ENCODE assay signal across 8 cellular contexts in the genomic region with DNA sequence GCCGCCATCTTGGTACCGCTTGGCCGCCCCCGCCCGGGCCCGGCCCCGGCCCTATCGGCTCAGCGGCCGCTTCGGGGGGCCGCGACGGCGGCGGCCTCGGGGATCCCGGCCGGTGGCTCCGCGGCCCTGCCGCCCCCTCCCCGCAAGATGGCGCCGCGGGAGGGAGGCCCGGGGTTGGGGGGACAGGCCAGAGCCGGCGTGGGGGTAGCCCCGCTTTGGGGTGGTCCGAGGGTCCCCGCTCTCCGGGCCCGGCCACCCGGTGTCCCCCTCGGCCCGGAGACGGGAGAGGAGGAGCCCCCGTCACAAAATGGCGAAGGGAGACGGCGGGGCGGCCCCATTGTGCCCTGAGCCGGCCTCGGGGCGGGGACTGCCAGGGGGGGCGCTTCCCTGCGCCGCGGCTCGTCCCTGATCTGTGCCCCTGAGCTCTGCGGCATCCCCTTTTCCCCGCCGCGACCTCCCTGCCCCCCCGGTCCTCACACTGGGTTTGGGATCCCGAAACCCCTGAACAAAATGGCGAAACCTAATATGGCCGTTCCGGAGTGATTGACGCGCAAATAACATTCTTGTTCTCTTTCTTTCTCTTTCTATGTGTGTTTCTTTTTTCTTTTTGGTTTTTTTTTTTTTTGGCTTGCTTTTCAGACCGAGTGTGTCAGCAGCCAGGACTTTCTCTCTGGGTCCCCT. TPM values are rescaled to one million over a fixed set of nuclear protein-coding genes. Genes with fewer than 3 reads are reported as not detected.
DNase-seq lines count a peak whose midpoint lies in the region; ATAC-seq, FAIRE-seq and TF ChIP-seq lines count a peak whose summit lies in the region.

No MANE protein-coding gene starts in this region.

- H2BK12ac ChIP-seq in trophoblast cell (ENCODE audit: low read length), result no peak overlapping the region

- peak overlapping the region; percentile 100 for H3K4me3 ChIP-seq in trophoblast cell (ENCODE audit: low read depth, low read length)

- peaks cover 19% of the 10 kb centered on the region for H3K79me1 ChIP-seq in trophoblast cell (ENCODE audit: low read length)

- H3K36me3 ChIP-seq in trophoblast cell (ENCODE audit: control insufficient read depth in 1 of 2, insufficient read depth in 2 of 2, low read length in 2 of 2), result peaks cover 9 to 10% of the 10 kb centered on the region in 2 experiments

- TF ChIP-seq POLR2A in GM12891 (IDR thresholded peaks at IDR 0.05; ENCODE audit: low read depth, low read length), result no peak

- peaks cover 2% of the 10 kb centered on the region for H3K9me3 ChIP-seq in trophoblast cell (ENCODE audit: insufficient read depth, low read depth, low read length)

- peak overlapping the region; percentile 87 for H4K91ac ChIP-seq in trophoblast cell (ENCODE audit: low read depth, low read length)

- peak overlapping the region; percentile 82 for H2BK120ac ChIP-seq in trophoblast cell (ENCODE audit: insufficient read depth, low read length, poor library complexity)

- peak overlapping the region; percentile 59 for H4K8ac ChIP-seq in trophoblast cell (ENCODE audit: low read depth, low read length)

- no peak overlapping the region for H3K23ac ChIP-seq in trophoblast cell (ENCODE audit: low read length)

- H3K14ac ChIP-seq in trophoblast cell (ENCODE audit: low read length), result peak overlapping the region; percentile 89

- peak overlapping the region; percentile 93 for H2BK5ac ChIP-seq in trophoblast cell (ENCODE audit: low read depth, low read length, poor library complexity)

- peaks cover 8 to 9% of the 10 kb centered on the region in 2 experiments for H3K4me1 ChIP-seq in trophoblast cell (ENCODE audit: control insufficient read depth in 1 of 2, insufficient read depth in 2 of 2, low read length in 2 of 2)

- peak overlapping the region; percentile 17 for H4K12ac ChIP-seq in trophoblast cell (ENCODE audit: low read depth, low read length)

- H3K4me2 ChIP-seq in trophoblast cell (ENCODE audit: low read length), result peak overlapping the region; percentile 80

- peak overlapping the region; percentile 99 for H3K4ac ChIP-seq in trophoblast cell (ENCODE audit: low read depth, low read length)

- DNase-seq in GM12891 (ENCODE audit: insufficient read length, low spot score), result peak; percentile 21
- DNase-seq in OCI-M1 (lab: John Stamatoyannopoulos, UW), result peak; percentile 50
- DNase-seq in activated gamma-delta T cell treated with anti-CD3 and anti-CD28 coated beads, Interleukin-2, amount 50 U/mL, for 16 hours (ENCODE audit: low read depth), result peak; percentile 41
- peak in 36 of 42 donors; percentile 10 to 71 (median 46) for DNase-seq in head of caudate nucleus
- DNase-seq in trophoblast cell, result peak; percentile 8 to 37
- no peak for DNase-seq in cortex of kidney (lab: John Stamatoyannopoulos, UW)

- peak overlapping the region; percentile 97 for H3K18ac ChIP-seq in trophoblast cell (ENCODE audit: low read length)

- no peak for FAIRE-seq in GM12891 (lab: Jason Lieb, UNC)

- ATAC-seq in HG02623 (IDR thresholded peaks at IDR 0.05; ENCODE audit: unreplicated experiment) (peak; percentile 6), GM21786 (IDR thresholded peaks at IDR 0.05; ENCODE audit: unreplicated experiment) (no peak)

- H3K79me2 ChIP-seq in trophoblast cell (ENCODE audit: control insufficient read depth, insufficient read depth, low read length, poor library complexity), result peaks cover 39% of the 10 kb centered on the region

- peak overlapping the region; percentile 100 for H3K9ac ChIP-seq in trophoblast cell (ENCODE audit: low read length)

- peak overlapping the region; percentile 73 for H3K27ac ChIP-seq in trophoblast cell (ENCODE audit: low read depth, low read length)

- no peaks in the 10 kb centered on the region for H3K27me3 ChIP-seq in trophoblast cell (ENCODE audit: insufficient read depth, low read length)

- no CpG with 5 or more reads among the region's 63 CpGs for WGBS in trophoblast cell (ENCODE audit: extremely low coverage, insufficient coverage, insufficient read length)

- H2AFZ ChIP-seq in trophoblast cell (ENCODE audit: insufficient read depth, low read length, poor library complexity), result peak overlapping the region; percentile 23

- intact Hi-C loops in head of caudate nucleus (cut with DNase I), result loop anchor here (5.0 kb wide), 1 partner anchor 225 kb away; a partner anchor contains a TSS

- H2AK5ac ChIP-seq in trophoblast cell (ENCODE audit: low read length), result peak overlapping the region; percentile 90

TF ChIP-seq in GM12891, 5 proteins besides CTCF, POLR2A, EP300 and RAD21:
- TF ChIP-seq PAX5 (IDR thresholded peaks at IDR 0.05; ENCODE audit: insufficient read depth, low read length, severe bottlenecking) (no peak), POLR2AphosphoS5 (IDR thresholded peaks at IDR 0.05; ENCODE audit: low read depth, low read length) (peak; percentile 42; the same call in 1 of the 2 replicates)

RNA-seq across cellular contexts. Expression of a gene that starts 1.0 kb away (rescaled TPM):
- polyA plus RNA-seq in GM12891 (2012; ENCODE audit: low read depth, missing spikeins), result 14.5 TPM
- polyA plus RNA-seq in trophoblast cell (2013), result 60.4 and 60.6 TPM in 2 replicates
